Comparison of ENCODE assay signal across 1 cellular context in the genomic region with DNA sequence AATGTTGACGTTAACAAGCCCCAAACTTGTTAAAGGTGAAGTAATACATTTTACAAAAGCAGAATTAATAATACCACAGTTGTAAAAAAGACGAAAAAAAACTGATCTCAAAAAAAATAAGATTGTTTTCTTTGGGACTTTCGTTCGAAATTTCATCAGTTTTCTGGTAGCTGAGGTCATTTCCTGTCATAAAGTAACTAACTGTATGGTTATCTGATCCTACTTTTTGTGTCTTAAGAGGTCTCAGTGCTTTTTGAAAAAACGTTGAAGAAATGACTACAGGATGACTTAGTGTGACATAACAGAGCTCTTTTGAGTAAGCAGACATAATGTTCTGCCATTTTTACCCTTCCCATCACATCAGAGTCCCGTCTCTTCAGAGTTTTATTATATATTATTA.
TF ChIP-seq lines count a peak whose summit lies in the region.

No MANE protein-coding gene starts in this region.

TF ChIP-seq in GM23338, 12 proteins besides CTCF, POLR2A, EP300 and RAD21 (continued from another document):
- TF ChIP-seq, protein P1, sequence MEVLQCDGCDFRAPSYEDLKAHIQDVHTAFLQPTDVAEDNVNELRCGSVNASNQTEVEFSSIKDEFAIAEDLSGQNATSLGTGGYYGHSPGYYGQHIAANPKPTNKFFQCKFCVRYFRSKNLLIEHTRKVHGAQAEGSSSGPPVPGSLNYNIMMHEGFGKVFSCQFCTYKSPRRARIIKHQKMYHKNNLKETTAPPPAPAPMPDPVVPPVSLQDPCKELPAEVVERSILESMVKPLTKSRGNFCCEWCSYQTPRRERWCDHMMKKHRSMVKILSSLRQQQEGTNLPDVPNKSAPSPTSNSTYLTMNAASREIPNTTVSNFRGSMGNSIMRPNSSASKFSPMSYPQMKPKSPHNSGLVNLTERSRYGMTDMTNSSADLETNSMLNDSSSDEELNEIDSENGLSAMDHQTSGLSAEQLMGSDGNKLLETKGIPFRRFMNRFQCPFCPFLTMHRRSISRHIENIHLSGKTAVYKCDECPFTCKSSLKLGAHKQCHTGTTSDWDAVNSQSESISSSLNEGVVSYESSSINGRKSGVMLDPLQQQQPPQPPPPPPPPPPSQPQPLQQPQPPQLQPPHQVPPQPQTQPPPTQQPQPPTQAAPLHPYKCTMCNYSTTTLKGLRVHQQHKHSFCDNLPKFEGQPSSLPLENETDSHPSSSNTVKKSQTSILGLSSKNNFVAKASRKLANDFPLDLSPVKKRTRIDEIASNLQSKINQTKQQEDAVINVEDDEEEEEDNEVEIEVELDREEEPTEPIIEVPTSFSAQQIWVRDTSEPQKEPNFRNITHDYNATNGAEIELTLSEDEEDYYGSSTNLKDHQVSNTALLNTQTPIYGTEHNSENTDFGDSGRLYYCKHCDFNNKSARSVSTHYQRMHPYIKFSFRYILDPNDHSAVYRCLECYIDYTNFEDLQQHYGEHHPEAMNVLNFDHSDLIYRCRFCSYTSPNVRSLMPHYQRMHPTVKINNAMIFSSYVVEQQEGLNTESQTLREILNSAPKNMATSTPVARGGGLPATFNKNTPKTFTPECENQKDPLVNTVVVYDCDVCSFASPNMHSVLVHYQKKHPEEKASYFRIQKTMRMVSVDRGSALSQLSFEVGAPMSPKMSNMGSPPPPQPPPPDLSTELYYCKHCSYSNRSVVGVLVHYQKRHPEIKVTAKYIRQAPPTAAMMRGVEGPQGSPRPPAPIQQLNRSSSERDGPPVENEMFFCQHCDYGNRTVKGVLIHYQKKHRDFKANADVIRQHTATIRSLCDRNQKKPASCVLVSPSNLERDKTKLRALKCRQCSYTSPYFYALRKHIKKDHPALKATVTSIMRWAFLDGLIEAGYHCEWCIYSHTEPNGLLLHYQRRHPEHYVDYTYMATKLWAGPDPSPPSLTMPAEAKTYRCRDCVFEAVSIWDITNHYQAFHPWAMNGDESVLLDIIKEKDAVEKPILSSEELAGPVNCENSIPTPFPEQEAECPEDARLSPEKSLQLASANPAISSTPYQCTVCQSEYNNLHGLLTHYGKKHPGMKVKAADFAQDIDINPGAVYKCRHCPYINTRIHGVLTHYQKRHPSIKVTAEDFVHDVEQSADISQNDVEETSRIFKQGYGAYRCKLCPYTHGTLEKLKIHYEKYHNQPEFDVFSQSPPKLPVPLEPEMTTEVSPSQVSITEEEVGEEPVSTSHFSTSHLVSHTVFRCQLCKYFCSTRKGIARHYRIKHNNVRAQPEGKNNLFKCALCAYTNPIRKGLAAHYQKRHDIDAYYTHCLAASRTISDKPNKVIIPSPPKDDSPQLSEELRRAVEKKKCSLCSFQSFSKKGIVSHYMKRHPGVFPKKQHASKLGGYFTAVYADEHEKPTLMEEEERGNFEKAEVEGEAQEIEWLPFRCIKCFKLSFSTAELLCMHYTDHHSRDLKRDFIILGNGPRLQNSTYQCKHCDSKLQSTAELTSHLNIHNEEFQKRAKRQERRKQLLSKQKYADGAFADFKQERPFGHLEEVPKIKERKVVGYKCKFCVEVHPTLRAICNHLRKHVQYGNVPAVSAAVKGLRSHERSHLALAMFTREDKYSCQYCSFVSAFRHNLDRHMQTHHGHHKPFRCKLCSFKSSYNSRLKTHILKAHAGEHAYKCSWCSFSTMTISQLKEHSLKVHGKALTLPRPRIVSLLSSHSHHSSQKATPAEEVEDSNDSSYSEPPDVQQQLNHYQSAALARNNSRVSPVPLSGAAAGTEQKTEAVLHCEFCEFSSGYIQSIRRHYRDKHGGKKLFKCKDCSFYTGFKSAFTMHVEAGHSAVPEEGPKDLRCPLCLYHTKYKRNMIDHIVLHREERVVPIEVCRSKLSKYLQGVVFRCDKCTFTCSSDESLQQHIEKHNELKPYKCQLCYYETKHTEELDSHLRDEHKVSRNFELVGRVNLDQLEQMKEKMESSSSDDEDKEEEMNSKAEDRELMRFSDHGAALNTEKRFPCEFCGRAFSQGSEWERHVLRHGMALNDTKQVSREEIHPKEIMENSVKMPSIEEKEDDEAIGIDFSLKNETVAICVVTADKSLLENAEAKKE (CRISPR knock-in tag; IDR thresholded peaks at IDR 0.05), result no peak
- TF ChIP-seq CREB1 (CRISPR knock-in tag; IDR thresholded peaks at IDR 0.05; ENCODE audit: low read depth), result no peak
- TF ChIP-seq, protein P2, sequence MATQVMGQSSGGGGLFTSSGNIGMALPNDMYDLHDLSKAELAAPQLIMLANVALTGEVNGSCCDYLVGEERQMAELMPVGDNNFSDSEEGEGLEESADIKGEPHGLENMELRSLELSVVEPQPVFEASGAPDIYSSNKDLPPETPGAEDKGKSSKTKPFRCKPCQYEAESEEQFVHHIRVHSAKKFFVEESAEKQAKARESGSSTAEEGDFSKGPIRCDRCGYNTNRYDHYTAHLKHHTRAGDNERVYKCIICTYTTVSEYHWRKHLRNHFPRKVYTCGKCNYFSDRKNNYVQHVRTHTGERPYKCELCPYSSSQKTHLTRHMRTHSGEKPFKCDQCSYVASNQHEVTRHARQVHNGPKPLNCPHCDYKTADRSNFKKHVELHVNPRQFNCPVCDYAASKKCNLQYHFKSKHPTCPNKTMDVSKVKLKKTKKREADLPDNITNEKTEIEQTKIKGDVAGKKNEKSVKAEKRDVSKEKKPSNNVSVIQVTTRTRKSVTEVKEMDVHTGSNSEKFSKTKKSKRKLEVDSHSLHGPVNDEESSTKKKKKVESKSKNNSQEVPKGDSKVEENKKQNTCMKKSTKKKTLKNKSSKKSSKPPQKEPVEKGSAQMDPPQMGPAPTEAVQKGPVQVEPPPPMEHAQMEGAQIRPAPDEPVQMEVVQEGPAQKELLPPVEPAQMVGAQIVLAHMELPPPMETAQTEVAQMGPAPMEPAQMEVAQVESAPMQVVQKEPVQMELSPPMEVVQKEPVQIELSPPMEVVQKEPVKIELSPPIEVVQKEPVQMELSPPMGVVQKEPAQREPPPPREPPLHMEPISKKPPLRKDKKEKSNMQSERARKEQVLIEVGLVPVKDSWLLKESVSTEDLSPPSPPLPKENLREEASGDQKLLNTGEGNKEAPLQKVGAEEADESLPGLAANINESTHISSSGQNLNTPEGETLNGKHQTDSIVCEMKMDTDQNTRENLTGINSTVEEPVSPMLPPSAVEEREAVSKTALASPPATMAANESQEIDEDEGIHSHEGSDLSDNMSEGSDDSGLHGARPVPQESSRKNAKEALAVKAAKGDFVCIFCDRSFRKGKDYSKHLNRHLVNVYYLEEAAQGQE (IDR thresholded peaks at IDR 0.05; ENCODE audit: unreplicated experiment), result no peak
- TF ChIP-seq POLR2AphosphoS5 (IDR thresholded peaks at IDR 0.05; ENCODE audit: low read depth), result no peak
- no peak for TF ChIP-seq ZNF331 (CRISPR knock-in tag; IDR thresholded peaks at IDR 0.05; ENCODE audit: low read depth)
- TF ChIP-seq EZH2 (IDR thresholded peaks at IDR 0.05; ENCODE audit: low read depth, unreplicated experiment), result no peak
- no peak for TF ChIP-seq EZH2phosphoT487 (IDR thresholded peaks at IDR 0.05; ENCODE audit: unreplicated experiment)
